ENCODE assay signal across 1 cellular context in genomic region chr12:59317598-59317997, GRCh38.
TF ChIP-seq lines count a peak whose summit lies in the region.

No MANE protein-coding gene starts in this region.

TF ChIP-seq in H1, 55 proteins besides CTCF, POLR2A, EP300 and RAD21:
- no peak for TF ChIP-seq EZH2 (IDR thresholded peaks at IDR 0.05; ENCODE audit: low read depth, low read length, severe bottlenecking)
- TF ChIP-seq RFX5 (IDR thresholded peaks at IDR 0.05; ENCODE audit: borderline replicate concordance, low read depth, low read length), result no peak
- no peak for TF ChIP-seq CBX8 (IDR thresholded peaks at IDR 0.05; ENCODE audit: borderline replicate concordance, low read depth, low read length)
- no peak for TF ChIP-seq MAX (IDR thresholded peaks at IDR 0.05)
- no peak for TF ChIP-seq BCL11A (IDR thresholded peaks at IDR 0.05; ENCODE audit: low read depth in 2 of 2, low read length in 2 of 2)
- TF ChIP-seq KDM4A (IDR thresholded peaks at IDR 0.05; ENCODE audit: low read depth, low read length, severe bottlenecking), result no peak
- peak; percentile 77 for TF ChIP-seq YY1 (IDR thresholded peaks at IDR 0.05; ENCODE audit: low read depth, low read length)
- TF ChIP-seq POLR2AphosphoS5 (IDR thresholded peaks at IDR 0.05; ENCODE audit: low read depth, low read length), result peak; percentile 81
- no peak for TF ChIP-seq POU5F1 (IDR thresholded peaks at IDR 0.05; ENCODE audit: low read depth, low read length)
- TF ChIP-seq EGR1 (IDR thresholded peaks at IDR 0.05; ENCODE audit: borderline replicate concordance, low read depth, low read length), result no peak
- TF ChIP-seq SP1 (IDR thresholded peaks at IDR 0.05; ENCODE audit: low read depth, low read length), result no peak
- TF ChIP-seq CHD7 (IDR thresholded peaks at IDR 0.05; ENCODE audit: insufficient replicate concordance, low read length), result no peak
- TF ChIP-seq TEAD4 (IDR thresholded peaks at IDR 0.05; ENCODE audit: low read depth, low read length), result no peak
- 0 out of 2 replicates have a peak, but pooled peaks have one; percentile 19 for TF ChIP-seq ATF2 (IDR thresholded peaks at IDR 0.05; ENCODE audit: low read length)
